ENCODE assay signal across 1 cellular context in the genomic region with DNA sequence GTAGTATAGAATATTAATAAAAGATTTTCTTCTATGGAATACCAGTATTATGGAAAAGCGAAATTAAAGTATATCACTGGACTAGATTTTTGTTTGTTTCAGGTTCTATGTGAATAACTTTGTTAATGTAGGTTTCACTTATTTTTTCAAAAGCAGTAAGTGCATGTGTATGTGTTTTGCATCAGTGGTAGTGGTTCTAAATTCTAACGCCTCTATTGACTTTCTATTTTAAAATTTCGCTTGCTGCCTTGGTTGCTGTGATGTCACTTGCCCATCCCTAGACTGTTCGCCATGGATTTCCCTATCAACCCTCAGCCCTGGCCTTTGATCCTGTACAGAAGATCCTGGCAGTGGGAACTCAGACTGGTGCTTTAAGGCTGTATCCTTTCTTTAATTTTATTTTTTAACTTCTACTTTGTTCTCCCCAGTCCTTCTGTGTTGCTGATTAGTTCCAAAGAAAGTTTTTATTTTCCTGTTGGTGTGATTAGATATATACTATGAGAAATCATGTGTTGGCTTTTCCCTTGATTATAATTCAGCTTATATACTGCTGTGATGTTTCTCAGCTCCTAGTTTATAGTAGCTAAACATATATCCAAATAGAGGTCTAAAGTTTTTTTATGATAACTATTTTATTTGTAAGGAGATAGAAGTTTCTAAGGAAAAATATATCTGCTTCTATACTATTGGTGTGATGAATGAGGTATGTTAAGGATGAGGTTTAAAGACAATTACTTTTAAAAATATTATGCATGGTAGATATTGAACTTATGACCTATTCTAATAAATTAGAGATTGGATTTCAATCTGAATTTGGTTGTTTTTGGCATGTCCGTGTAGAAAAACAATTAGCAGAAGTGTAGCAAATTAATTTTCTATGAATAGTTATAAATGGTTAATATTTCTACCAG.
TF ChIP-seq lines count a peak whose summit lies in the region.

No MANE protein-coding gene starts in this region.

TF ChIP-seq in GM12878, 131 proteins besides CTCF, POLR2A, EP300 and RAD21 (continued from another document):
- TF ChIP-seq PKNOX1 (IDR thresholded peaks at IDR 0.05), result no peak
- no peak for TF ChIP-seq ZSCAN29 (IDR thresholded peaks at IDR 0.05)
- TF ChIP-seq, protein P1, sequence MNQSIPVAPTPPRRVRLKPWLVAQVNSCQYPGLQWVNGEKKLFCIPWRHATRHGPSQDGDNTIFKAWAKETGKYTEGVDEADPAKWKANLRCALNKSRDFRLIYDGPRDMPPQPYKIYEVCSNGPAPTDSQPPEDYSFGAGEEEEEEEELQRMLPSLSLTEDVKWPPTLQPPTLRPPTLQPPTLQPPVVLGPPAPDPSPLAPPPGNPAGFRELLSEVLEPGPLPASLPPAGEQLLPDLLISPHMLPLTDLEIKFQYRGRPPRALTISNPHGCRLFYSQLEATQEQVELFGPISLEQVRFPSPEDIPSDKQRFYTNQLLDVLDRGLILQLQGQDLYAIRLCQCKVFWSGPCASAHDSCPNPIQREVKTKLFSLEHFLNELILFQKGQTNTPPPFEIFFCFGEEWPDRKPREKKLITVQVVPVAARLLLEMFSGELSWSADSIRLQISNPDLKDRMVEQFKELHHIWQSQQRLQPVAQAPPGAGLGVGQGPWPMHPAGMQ (IDR thresholded peaks at IDR 0.05; ENCODE audit: borderline replicate concordance), result no peak
- no peak for TF ChIP-seq NRF1 (conservative IDR thresholded peaks at IDR 0.05; ENCODE audit: low read depth, low read length)
- no peak for TF ChIP-seq EZH2 (IDR thresholded peaks at IDR 0.05; ENCODE audit: borderline replicate concordance, control insufficient read depth, low read depth, low read length)
- no peak for TF ChIP-seq IKZF2 (IDR thresholded peaks at IDR 0.05)
- TF ChIP-seq NFIC (IDR thresholded peaks at IDR 0.05; ENCODE audit: low read depth, low read length), result no peak
- no peak for TF ChIP-seq BCL11A (IDR thresholded peaks at IDR 0.05; ENCODE audit: low read depth, low read length)
- no peak for TF ChIP-seq REST (IDR thresholded peaks at IDR 0.05; ENCODE audit: low read depth, low read length)
- TF ChIP-seq SMC3 (IDR thresholded peaks at IDR 0.05; ENCODE audit: borderline replicate concordance, low read length), result no peak
